In the genomic region with DNA sequence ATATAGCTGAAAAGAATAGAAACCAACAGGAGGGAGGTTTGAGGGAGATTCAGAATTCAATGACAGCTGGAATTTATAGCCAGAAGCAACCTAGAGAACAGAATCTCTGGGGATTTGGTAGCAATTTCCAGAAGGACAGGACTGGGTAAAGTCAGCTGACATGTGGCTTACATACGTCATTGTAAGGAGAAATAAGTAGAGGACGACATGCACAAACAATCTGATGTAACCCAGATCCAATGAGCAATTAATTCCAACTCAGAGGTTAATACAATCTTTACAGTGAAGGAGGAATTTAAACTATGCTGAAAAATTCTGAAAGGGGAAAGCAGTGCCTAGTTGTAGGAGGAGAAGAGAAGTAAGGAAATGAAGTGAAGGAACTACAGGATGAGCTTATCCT, we compare ENCODE assay signal across 20 cellular contexts.
"Had no signal": no experiment of that assay in that cellular context is flagged by ENCODE, and none has a peak within 500 bp of the region (broad histone marks: within the 10 kb centered on the region; RNA-seq: fewer than 3 reads in every experiment).

No MANE protein-coding gene starts in this region.

- H3K9me3 ChIP-seq: ascending aorta, breast epithelium, esophagus squamous epithelium, gastrocnemius medialis, left lung had no signal

- H3K4me3 ChIP-seq: ascending aorta, breast epithelium, esophagus squamous epithelium, gastrocnemius medialis, heart left ventricle, left lung had no signal

- H3K27me3 ChIP-seq: ascending aorta, breast epithelium, esophagus squamous epithelium, gastrocnemius medialis, heart left ventricle, left lung had no signal

- H3K36me3 ChIP-seq: ascending aorta, breast epithelium, esophagus squamous epithelium, gastrocnemius medialis had no signal

- DNase-seq: activated CD4-positive, alpha-beta T cell treated with anti-CD3 and anti-CD28 coated beads, Interleukin-2, amount 10 ng/mL, durations not matched to agents 7 days and 5 days; activated CD8-positive, alpha-beta memory T cell treated with anti-CD3 and anti-CD28 coated beads, Interleukin-2, amount 50 U/mL, for 4 hours; activated CD8-positive, alpha-beta T cell treated with anti-CD3 and anti-CD28 coated beads, Interleukin-2, amount 10 ng/mL, durations not matched to agents 7 days and 5 days; activated naive CD4-positive, alpha-beta T cell treated with anti-CD3 and anti-CD28 coated beads for 36 hours; activated T-cell treated with anti-CD3 and anti-CD28 coated beads, Interleukin-2, amount 50 U/mL, for 4 hours; dermis blood vessel endothelial cell; effector memory CD4-positive, alpha-beta T cell; esophagus squamous epithelium; gastrocnemius medialis; heart left ventricle; left lung; nephron progenitor cell; occipital lobe; retina; stimulated activated CD4-positive, alpha-beta T cell treated with anti-CD3 and anti-CD28 coated beads, Interleukin-12 subunit alpha, Interleukin-12 subunit beta, amount 100 ng/mL, for 4 hours; stimulated activated CD4-positive, alpha-beta T cell treated with anti-CD3 and anti-CD28 coated beads, Interleukin-1b, Interleukin-23, amount 100 ng/mL, for 48 hours; stimulated activated CD8-positive, alpha-beta memory T cell treated with anti-CD3 and anti-CD28 coated beads, Interleukin-4, amount 100 ng/mL, for 48 hours; stimulated activated naive CD4-positive, alpha-beta T cell had no signal

- H3K4me1 ChIP-seq: ascending aorta, breast epithelium, esophagus squamous epithelium, gastrocnemius medialis, heart left ventricle, left lung had no signal

- H3K27ac ChIP-seq: ascending aorta, breast epithelium, esophagus squamous epithelium, gastrocnemius medialis, heart left ventricle, left lung had no signal

- ATAC-seq: activated CD8-positive, alpha-beta T cell treated with anti-CD3 and anti-CD28 coated beads, Interleukin-2, amount 10 ng/mL, durations not matched to agents 7 days and 5 days; activated T-cell treated with anti-CD3 and anti-CD28 coated beads, Interleukin-2, amount 50 U/mL, for 4 hours; gastrocnemius medialis; heart left ventricle; left lung had no signal
